ENCODE assay signal across 3 cellular contexts in the genomic region with DNA sequence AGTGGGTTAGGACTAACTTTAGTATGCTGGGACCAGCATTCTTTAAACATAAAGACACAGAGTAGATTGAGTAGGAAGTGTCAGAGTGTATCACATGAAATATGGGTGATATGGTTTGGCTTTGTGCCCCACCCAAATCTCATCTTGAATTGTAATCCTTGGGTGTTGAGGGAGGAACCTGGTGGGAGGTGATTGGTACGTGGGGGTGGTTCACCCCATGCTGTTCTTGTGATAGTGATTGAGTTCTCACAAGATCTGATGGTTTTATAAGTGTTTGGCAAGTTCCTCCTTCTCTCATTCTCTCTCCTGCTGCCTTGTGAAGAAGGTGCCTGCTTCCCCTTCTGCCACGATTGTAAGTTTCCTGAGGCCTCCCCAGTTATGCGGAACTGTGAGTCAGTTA. TPM values are rescaled to one million over a fixed set of nuclear protein-coding genes. Genes with fewer than 3 reads are reported as not detected.
"Had no signal": no experiment of that assay in that cellular context is flagged by ENCODE, and none has a peak within 500 bp of the region (broad histone marks: within the 10 kb centered on the region; RNA-seq: fewer than 3 reads in every experiment).

No MANE protein-coding gene starts in this region.

RNA-seq across cellular contexts. Expression of a gene that starts 5.1 kb away (rescaled TPM):
- total RNA-seq: naive thymus-derived CD4-positive, alpha-beta T cell; natural killer cell; right lobe of liver had no signal
- polyA plus RNA-seq: naive thymus-derived CD4-positive, alpha-beta T cell had no signal
